18 cellular contexts compared by ENCODE assay signal in the genomic region with DNA sequence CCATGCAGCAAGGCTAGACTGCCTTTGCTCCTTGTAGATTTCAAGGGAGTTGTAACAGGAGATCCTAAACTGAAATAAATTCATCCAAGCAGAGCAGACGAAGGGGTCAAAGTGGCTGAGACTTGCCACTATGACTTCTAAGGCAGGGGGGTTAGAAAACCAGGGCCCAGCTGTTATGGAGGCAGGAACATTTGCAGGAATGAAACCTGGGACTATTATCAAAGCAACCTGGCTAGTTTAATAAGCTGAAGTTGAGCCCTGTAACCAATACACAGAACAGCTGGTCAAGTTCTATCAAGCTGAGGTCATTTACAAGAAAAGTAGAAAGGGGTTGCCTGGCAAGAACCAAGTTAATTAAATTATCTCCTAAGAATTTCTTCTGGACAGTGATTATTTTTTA.
A peak's percentile ranks its signal among the peaks of the same experiment; 100 is the strongest.
DNase-seq lines count a peak whose midpoint lies in the region; ATAC-seq and TF ChIP-seq lines count a peak whose summit lies in the region.
"Had no signal": no experiment of that assay in that cellular context is flagged by ENCODE, and none has a peak within 500 bp of the region (broad histone marks: within the 10 kb centered on the region; RNA-seq: fewer than 3 reads in every experiment).

No MANE protein-coding gene starts in this region.

- no peaks in the 10 kb centered on the region for H4K20me1 ChIP-seq in smooth muscle cell (ENCODE audit: low read depth)

- H3K27ac ChIP-seq in SJCRH30: peak overlapping the region; percentile 83
- peak overlapping the region; percentile 33 for H3K27ac ChIP-seq in mesenchymal stem cell (ENCODE audit: low read length, poor library complexity, severe bottlenecking)
- H3K27ac ChIP-seq in smooth muscle cell (ENCODE audit: low read depth): peak overlapping the region; percentile 56
- H3K27ac ChIP-seq in coronary artery: no peak overlapping the region
- H3K27ac ChIP-seq: 22Rv1, GM23248 had no signal

- peak overlapping the region in 1 of 2 experiments; percentile 18 for H3K14ac ChIP-seq in mesenchymal stem cell (ENCODE audit: low read length in 2 of 2)

- no peaks in the 10 kb centered on the region for H3K79me2 ChIP-seq in smooth muscle cell (ENCODE audit: low read depth)

- WGBS in mesenchymal stem cell: 64% methylated on average over 1 of the region's 1 CpG
- 87% methylated on average over 1 of the region's 1 CpG for WGBS in smooth muscle cell (ENCODE audit: low lambda C conversion rate)

- DNase-seq in DMS 273 (lab: John Stamatoyannopoulos, UW; ENCODE audit: unreplicated experiment): peak; percentile 9
- no peak for DNase-seq in DMS 273 treated with DMSO at 0.1 percent for 48 hours (lab: John Stamatoyannopoulos, UW)
- peak; percentile 77 to 86 for DNase-seq in SJCRH30
- peak; percentile 30 for DNase-seq in mesenchymal stem cell
- no peak for DNase-seq in smooth muscle cell (lab: John Stamatoyannopoulos, UW; ENCODE audit: unreplicated experiment)
- DNase-seq in coronary artery (ENCODE audit: low spot score): no peak
- DNase-seq: ACHN, Calu3, KG1, NCI-H1048, NCI-H1417, NCI-H1694 treated with DMSO at 0.1 percent for 48 hours, NCI-H2107, NCI-H774 had no signal

- no peaks in the 10 kb centered on the region for H3F3A ChIP-seq in smooth muscle cell (ENCODE audit: low read depth)

- H3K27me3 ChIP-seq in SJCRH30: no peaks in the 10 kb centered on the region
- H3K27me3 ChIP-seq in mesenchymal stem cell (ENCODE audit: control insufficient read depth in 1 of 2, insufficient read depth in 1 of 2, low read length in 2 of 2): no peaks in the 10 kb centered on the region
- H3K27me3 ChIP-seq in smooth muscle cell (ENCODE audit: low read depth): no peaks in the 10 kb centered on the region

- H3K18ac ChIP-seq in mesenchymal stem cell (ENCODE audit: low read depth in 1 of 2, low read length in 2 of 2): no peak overlapping the region

- peaks cover 25% of the 10 kb centered on the region for H3K4me1 ChIP-seq in SJCRH30
- H3K4me1 ChIP-seq in mesenchymal stem cell (ENCODE audit: control insufficient read depth, insufficient read depth, low read depth, low read length): peaks cover 5% of the 10 kb centered on the region
- no peaks in the 10 kb centered on the region for H3K4me1 ChIP-seq in smooth muscle cell (ENCODE audit: low read depth)

- H3K36me3 ChIP-seq in SJCRH30: no peaks in the 10 kb centered on the region
- H3K36me3 ChIP-seq in mesenchymal stem cell (ENCODE audit: control insufficient read depth in 1 of 2, insufficient read depth in 2 of 2, low read depth in 1 of 2, low read length in 2 of 2): no peaks in the 10 kb centered on the region
- no peaks in the 10 kb centered on the region for H3K36me3 ChIP-seq in smooth muscle cell (ENCODE audit: low read depth)

- H4K8ac ChIP-seq in mesenchymal stem cell (ENCODE audit: low read length): no peak overlapping the region

- no peak overlapping the region for H3K4me3 ChIP-seq in SJCRH30
- no peak overlapping the region for H3K4me3 ChIP-seq in mesenchymal stem cell (ENCODE audit: insufficient read depth in 1 of 2, low read depth in 1 of 2, low read length in 2 of 2)
- H3K4me3 ChIP-seq in smooth muscle cell: no peak overlapping the region
- H3K4me3 ChIP-seq in coronary artery: no peak overlapping the region
- H3K4me3 ChIP-seq: GM23248 had no signal

- H3K79me1 ChIP-seq in mesenchymal stem cell (replicated peaks; ENCODE audit: low read length, poor library complexity, severe bottlenecking): no peaks in the 10 kb centered on the region

- H3K4me2 ChIP-seq in mesenchymal stem cell (ENCODE audit: low read length, poor library complexity, severe bottlenecking) (no peak overlapping the region), smooth muscle cell (no peak overlapping the region)

- H2BK12ac ChIP-seq in mesenchymal stem cell (ENCODE audit: low read length in 2 of 2): no peak overlapping the region

- no peak overlapping the region for H2BK120ac ChIP-seq in mesenchymal stem cell (ENCODE audit: low read depth, low read length)

- H2BK15ac ChIP-seq in mesenchymal stem cell (ENCODE audit: low read depth, poor library complexity, severe bottlenecking): no peak overlapping the region

- ATAC-seq in HG02610 (IDR thresholded peaks at IDR 0.05; ENCODE audit: unreplicated experiment) (no peak), HG03571 (IDR thresholded peaks at IDR 0.05; ENCODE audit: unreplicated experiment) (no peak)

- H3K9ac ChIP-seq in mesenchymal stem cell (ENCODE audit: low read length) (no peak overlapping the region), smooth muscle cell (ENCODE audit: low read depth) (no peak overlapping the region)
- H3K9ac ChIP-seq: GM23248 had no signal

- no peak overlapping the region for H3K4ac ChIP-seq in mesenchymal stem cell (ENCODE audit: low read depth in 1 of 2, low read length in 2 of 2)

- no peak overlapping the region for H4K91ac ChIP-seq in mesenchymal stem cell (ENCODE audit: low read length)

- no peaks in the 10 kb centered on the region for H3K9me3 ChIP-seq in SJCRH30 (replicated peaks)
- no peaks in the 10 kb centered on the region for H3K9me3 ChIP-seq in mesenchymal stem cell (ENCODE audit: control insufficient read depth, low read length)
- H3K9me3 ChIP-seq in smooth muscle cell (replicated peaks; ENCODE audit: low read depth): no peaks in the 10 kb centered on the region

- TF ChIP-seq CTCF in smooth muscle cell (IDR thresholded peaks at IDR 0.05; ENCODE audit: borderline replicate concordance, insufficient read depth, poor library complexity, severe bottlenecking): no peak
- no peak for TF ChIP-seq CTCF in coronary artery (IDR thresholded peaks at IDR 0.05)

- H2BK5ac ChIP-seq in mesenchymal stem cell (ENCODE audit: low read depth, low read length, poor library complexity, severe bottlenecking): no peak overlapping the region

- H2AK5ac ChIP-seq in mesenchymal stem cell (ENCODE audit: low read length, severe bottlenecking): no peak overlapping the region

- H2AFZ ChIP-seq in mesenchymal stem cell (ENCODE audit: low read depth, low read length) (no peak overlapping the region), smooth muscle cell (ENCODE audit: low read depth) (no peak overlapping the region)
- H2AFZ ChIP-seq: GM23248 had no signal

- H3K23ac ChIP-seq in mesenchymal stem cell (ENCODE audit: low read length in 2 of 2): no peak overlapping the region

Comparison
In these comparisons a context has a peak if more than half of its experiments do, and no peak if none do; other contexts are left out.
1. DNase-seq: peak in DMS 273 (single experiment), SJCRH30 (2 of 2) and mesenchymal stem cell (single experiment); none in DMS 273 treated with DMSO at 0.1 percent for 48 hours (single experiment), smooth muscle cell (single experiment) and coronary artery (single experiment).
2. H3K27ac ChIP-seq: peak in SJCRH30 (single experiment), mesenchymal stem cell (single experiment) and smooth muscle cell (single experiment); none in coronary artery (0 of 2).